ENCODE assay signal across 8 cellular contexts in the genomic region with DNA sequence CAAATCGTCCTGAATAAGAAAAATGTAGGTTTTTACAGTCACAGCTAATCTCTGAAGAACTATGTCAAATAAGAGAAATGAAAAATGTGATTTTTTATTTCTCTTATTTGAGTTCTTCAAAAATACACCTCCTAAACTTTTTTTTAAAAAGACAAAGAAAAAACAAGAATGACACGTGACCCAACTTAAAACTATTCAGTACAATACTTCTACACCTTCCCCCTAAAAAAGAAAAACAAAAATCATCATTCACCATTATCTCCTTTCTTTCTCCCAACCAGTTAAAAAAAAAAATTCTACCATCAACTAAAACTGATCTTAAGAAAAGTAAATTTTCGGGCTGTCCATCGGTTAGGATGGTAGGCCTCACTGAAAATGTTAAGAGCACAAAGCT. TPM values are rescaled to one million over a fixed set of nuclear protein-coding genes. Genes with fewer than 3 reads are reported as not detected.
DNase-seq lines count a peak whose midpoint lies in the region; ATAC-seq, FAIRE-seq and TF ChIP-seq lines count a peak whose summit lies in the region.

No MANE protein-coding gene starts in this region.

- H3K9ac ChIP-seq in SK-N-MC (ENCODE audit: insufficient read length) (peak overlapping the region; percentile 85), fibroblast of lung (ENCODE audit: insufficient read depth, low read length) (peak overlapping the region; percentile 78), rectal smooth muscle tissue (ENCODE audit: low read length) (peak overlapping the region; percentile 77)

- TF ChIP-seq CTCF in fibroblast of lung (conservative IDR thresholded peaks at IDR 0.05 in 1 of 2, IDR thresholded peaks at IDR 0.05 in 1 of 2; ENCODE audit: low read depth in 1 of 2, low read length in 2 of 2), result no peak

- no peaks in the 10 kb centered on the region for H3K9me3 ChIP-seq in SK-N-MC (ENCODE audit: low read depth, low read length)
- H3K9me3 ChIP-seq in fibroblast of lung (ENCODE audit: control insufficient read depth, insufficient read depth, low read depth, low read length), result no peaks in the 10 kb centered on the region

- ATAC-seq in GM19455 (IDR thresholded peaks at IDR 0.05; ENCODE audit: unreplicated experiment), result no peak

- peak; percentile 83 for FAIRE-seq in G401.6 (lab: Jason Lieb, UNC)

- peaks cover 70% of the 10 kb centered on the region for H3K79me2 ChIP-seq in fibroblast of lung (ENCODE audit: control insufficient read depth, insufficient read depth, low read length)

- DNase-seq in SK-N-MC (ENCODE audit: low read depth, low spot score), result no peak
- DNase-seq in fibroblast of lung (ENCODE audit: low read depth in 2 of 2), result peak in 1 of 2 donors; percentile 39
- DNase-seq in occipital lobe (lab: John Stamatoyannopoulos, UW), result no peak
- no peak for DNase-seq in globus pallidus (ENCODE audit: low spot score)
- DNase-seq in stimulated activated CD4-positive, alpha-beta T cell treated with anti-CD3 and anti-CD28 coated beads, Interleukin-4, amount 100 ng/mL, for 24 hours, result no peak

- H3K4me2 ChIP-seq in fibroblast of lung (ENCODE audit: extremely low read depth, insufficient read depth, low read length), result peak overlapping the region; percentile 94

- H2AFZ ChIP-seq in fibroblast of lung (ENCODE audit: low read length), result no peak overlapping the region

- H3K27ac ChIP-seq in SK-N-MC (peak overlapping the region; percentile 95), fibroblast of lung (ENCODE audit: insufficient read depth, low read length) (peak overlapping the region; percentile 96), rectal smooth muscle tissue (ENCODE audit: low read depth, low read length) (peak overlapping the region; percentile 91)

- H3K4me1 ChIP-seq in fibroblast of lung (ENCODE audit: control insufficient read depth, extremely low read depth, insufficient read depth, low read length) (peaks cover 2% of the 10 kb centered on the region), rectal smooth muscle tissue (ENCODE audit: control insufficient read depth, insufficient read depth, low read length) (peaks cover 16% of the 10 kb centered on the region)

- no peaks in the 10 kb centered on the region for H4K20me1 ChIP-seq in fibroblast of lung (ENCODE audit: control insufficient read depth, extremely low read depth, insufficient read depth, low read length)

- H3K36me3 ChIP-seq in SK-N-MC (ENCODE audit: insufficient read depth, low read length), result peaks cover 11% of the 10 kb centered on the region
- no peaks in the 10 kb centered on the region for H3K36me3 ChIP-seq in fibroblast of lung (ENCODE audit: control insufficient read depth, insufficient read depth, low read length)
- H3K36me3 ChIP-seq in rectal smooth muscle tissue (ENCODE audit: control insufficient read depth, insufficient read depth, low read length), result no peaks in the 10 kb centered on the region

- H3K27me3 ChIP-seq in fibroblast of lung (ENCODE audit: control insufficient read depth, insufficient read depth, low read length), result no peaks in the 10 kb centered on the region
- no peaks in the 10 kb centered on the region for H3K27me3 ChIP-seq in rectal smooth muscle tissue (ENCODE audit: control insufficient read depth, insufficient read depth, low read length)

- H3K4me3 ChIP-seq in SK-N-MC, result peak overlapping the region; percentile 76
- H3K4me3 ChIP-seq in fibroblast of lung (replicated peaks in 1 of 4; ENCODE audit: control extremely low read depth in 1 of 4, insufficient read depth in 1 of 4, low read depth in 3 of 4, low read length in 4 of 4), result peak overlapping the region; percentile 71 to 91 (median 88)
- peak overlapping the region; percentile 91 for H3K4me3 ChIP-seq in rectal smooth muscle tissue (ENCODE audit: low read length)

RNA-seq across cellular contexts. Expression of a gene that starts 2.1 kb away (rescaled TPM):
- total RNA-seq in fibroblast of lung, result 54.2 and 57.8 TPM in 2 replicates
- polyA plus RNA-seq in fibroblast of lung, result 74.7 and 75.0 TPM in 2 replicates
- polyA plus RNA-seq in fibroblast of lung (2012), result 50.6 and 53.1 TPM in 2 replicates
- polyA minus RNA-seq in fibroblast of lung (ENCODE audit: low replicate concordance), result 17.7 and 57.1 TPM in 2 replicates
- 128 TPM for total RNA-seq in occipital lobe

RNA-seq across cellular contexts. Expression of a gene that starts 55.9 kb away (rescaled TPM):
- 13.9 and 15.4 TPM in 2 replicates for total RNA-seq in fibroblast of lung
- polyA plus RNA-seq in fibroblast of lung, result 30.0 and 30.4 TPM in 2 replicates
- 23.5 and 26.2 TPM in 2 replicates for polyA plus RNA-seq in fibroblast of lung (2012)
- polyA minus RNA-seq in fibroblast of lung (ENCODE audit: low replicate concordance), result 0.70 TPM in 1 of 2 replicates, not detected in the other
- 14.0 TPM for total RNA-seq in occipital lobe
